Comparison of ENCODE assay signal across 8 cellular contexts in the genomic region with DNA sequence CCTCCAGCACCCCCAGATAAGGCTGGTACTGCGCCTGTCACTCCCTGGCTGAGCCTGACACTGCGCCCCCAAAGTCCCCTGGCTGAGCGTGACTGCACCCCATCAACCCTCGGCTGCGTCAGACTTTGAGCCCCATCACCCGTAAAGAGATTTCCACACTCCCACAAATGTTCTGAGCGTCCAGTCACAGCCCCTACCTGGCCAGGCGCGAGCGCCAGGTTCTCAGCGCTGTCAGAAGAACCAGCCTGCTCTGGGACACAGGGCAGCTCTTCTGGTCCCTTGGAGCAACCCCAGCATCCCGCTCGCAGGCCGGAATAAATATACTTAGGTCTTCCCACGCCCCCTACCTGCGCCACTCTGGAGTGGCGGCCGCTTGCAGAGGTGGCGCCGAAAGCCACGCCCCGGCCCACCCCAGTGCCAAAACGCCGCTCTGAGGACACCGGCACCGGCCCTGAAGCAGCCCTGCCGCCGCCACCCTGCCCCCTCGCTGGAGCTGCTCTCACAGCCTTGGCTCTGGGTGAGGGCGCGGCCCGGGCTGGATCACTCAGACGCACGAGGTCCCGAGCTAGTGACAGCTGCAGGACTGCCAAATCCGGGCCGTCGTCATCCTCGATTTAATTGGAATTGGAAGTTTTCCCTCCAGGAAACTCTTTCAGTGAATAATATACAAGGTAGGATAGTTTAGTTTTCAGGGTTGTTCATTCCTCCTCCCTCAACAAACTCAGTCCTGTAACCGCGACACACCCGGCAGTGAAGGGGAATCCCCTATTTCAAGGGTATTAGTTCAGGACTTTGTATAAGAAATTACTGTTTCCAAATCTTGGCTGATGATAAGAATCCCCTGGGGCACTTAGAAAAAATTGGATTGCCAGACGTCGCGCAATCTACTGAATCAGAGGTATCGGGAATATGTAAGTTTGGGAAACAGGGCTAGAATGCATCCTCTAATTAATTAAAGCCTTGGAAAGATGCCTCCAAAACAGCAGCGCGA. TPM values are rescaled to one million over a fixed set of nuclear protein-coding genes. Genes with fewer than 3 reads are reported as not detected.
DNase-seq lines count a peak whose midpoint lies in the region; ATAC-seq and TF ChIP-seq lines count a peak whose summit lies in the region.

No MANE protein-coding gene starts in this region.

- H3K4me1 ChIP-seq in HAP-1, result peaks cover 32% of the 10 kb centered on the region
- H3K4me1 ChIP-seq in colonic mucosa, result peaks cover under 1% of the 10 kb centered on the region
- peaks cover under 1 to 38% (median 23%) of the 10 kb centered on the region in 4 donors for H3K4me1 ChIP-seq in liver (ENCODE audit: control insufficient read depth in 4 of 4, insufficient read depth in 4 of 4, low read length in 3 of 4)

- peaks cover 34% of the 10 kb centered on the region for H3K4me1 Mint-ChIP-seq in activated CD4-positive, alpha-beta T cell treated with anti-CD3 and anti-CD28 coated beads for 36 hours

- peak; percentile 71 to 78 for TF ChIP-seq RAD21 in liver (IDR thresholded peaks at IDR 0.05)

- peaks cover 13% of the 10 kb centered on the region for H3K36me3 Mint-ChIP-seq in activated CD4-positive, alpha-beta T cell treated with anti-CD3 and anti-CD28 coated beads for 36 hours (ENCODE audit: low read depth)

- CTCF ChIA-PET in activated CD4-positive, alpha-beta T cell treated with anti-CD3 and anti-CD28 coated beads for 36 hours (lab: Charles Lee), result interaction anchor here (0.7 to 3.5 kb wide), 12 partner anchors 8 to 485 kb away, joined by 3 to 12 read pairs (median 3); a partner anchor contains a TSS

- H3K36me3 ChIP-seq in HAP-1 (replicated peaks), result no peaks in the 10 kb centered on the region
- H3K36me3 ChIP-seq in colonic mucosa, result no peaks in the 10 kb centered on the region
- H3K36me3 ChIP-seq in liver (ENCODE audit: control insufficient read depth in 4 of 4, insufficient read depth in 3 of 4, low read depth in 1 of 4, low read length in 3 of 4), result no peaks in the 10 kb centered on the region

- peak overlapping the region; percentile 84 for H3K4me3 Mint-ChIP-seq in activated CD4-positive, alpha-beta T cell treated with anti-CD3 and anti-CD28 coated beads for 36 hours

- H3K9ac ChIP-seq in colonic mucosa (ENCODE audit: low read depth in 2 of 2, low read length in 2 of 2) (peak overlapping the region; percentile 52 to 56), liver (ENCODE audit: low read depth in 1 of 2, low read length in 2 of 2) (peak overlapping the region; percentile 40 to 61)

- TF ChIP-seq CTCF in GM12864 (IDR thresholded peaks at IDR 0.05; ENCODE audit: low read depth, low read length, missing control alignments) (no peak), NB4 (IDR thresholded peaks at IDR 0.05; ENCODE audit: low read depth, low read length) (no peak), colonic mucosa (IDR thresholded peaks at IDR 0.05) (no peak), liver (IDR thresholded peaks at IDR 0.05; ENCODE audit: low read depth, low read length, missing input control) (peak; percentile 60)

- TF ChIP-seq POLR2A in NB4 (IDR thresholded peaks at IDR 0.05; ENCODE audit: extremely low read depth, insufficient read length), result no peak

- POLR2A ChIA-PET in activated CD4-positive, alpha-beta T cell treated with anti-CD3 and anti-CD28 coated beads for 36 hours (lab: Charles Lee), result interaction anchor here (1.1 to 2.7 kb wide), 2 partner anchors 12 to 49 kb away, joined by 5 to 16 read pairs; no protein-coding TSS in a partner anchor

- H3K4me3 ChIP-seq in GM12864 (ENCODE audit: low read depth, low read length) (peak overlapping the region; percentile 52), HAP-1 (peak overlapping the region; percentile 95), NB4 (ENCODE audit: low read depth, low read length) (no peak overlapping the region), colonic mucosa (peak overlapping the region; percentile 82), liver (ENCODE audit: low read depth in 1 of 3, low read length in 3 of 3) (peak overlapping the region; percentile 55 to 91 (median 66))

- no peaks in the 10 kb centered on the region for H3K27me3 ChIP-seq in HAP-1 (ENCODE audit: low read depth)
- H3K27me3 ChIP-seq in colonic mucosa, result no peaks in the 10 kb centered on the region
- no peaks in the 10 kb centered on the region for H3K27me3 ChIP-seq in liver (ENCODE audit: control insufficient read depth in 4 of 4, insufficient read depth in 4 of 4, low read length in 3 of 4)

- peak; percentile 22 for ATAC-seq in activated CD4-positive, alpha-beta T cell treated with anti-CD3 and anti-CD28 coated beads for 36 hours

- intact Hi-C loops in activated CD4-positive, alpha-beta T cell treated with anti-CD3 and anti-CD28 coated beads for 36 hours (cut with DNase I, micrococcal nuclease), result loop anchor here (1.0 to 10.0 kb wide), 10 partner anchors 14 to 1507 kb away; a partner anchor contains a TSS
- intact Hi-C loops in colonic mucosa (cut with DNase I), result loop anchor here (2.0 kb wide), 1 partner anchor 167 kb away; no protein-coding TSS in a partner anchor

- H3K9me3 Mint-ChIP-seq in activated CD4-positive, alpha-beta T cell treated with anti-CD3 and anti-CD28 coated beads for 36 hours (ENCODE audit: low read depth), result no peaks in the 10 kb centered on the region

- no peaks in the 10 kb centered on the region for H3K27me3 Mint-ChIP-seq in activated CD4-positive, alpha-beta T cell treated with anti-CD3 and anti-CD28 coated beads for 36 hours

- DNase-seq in GM12864 (ENCODE audit: low read depth) (no peak), HAP-1 (ENCODE audit: low spot score in 2 of 2) (peak; percentile 82 to 90), NB4 (ENCODE audit: low read depth) (peak; percentile 14), colonic mucosa (peak; percentile 90), Kasumi-1 (lab: John Stamatoyannopoulos, UW) (no peak)
- peak; percentile 80 for DNase-seq in activated CD4-positive, alpha-beta T cell treated with anti-CD3 and anti-CD28 coated beads for 36 hours
- peak; percentile 52 to 64 for DNase-seq in stimulated activated CD4-positive, alpha-beta T cell treated with anti-CD3 and anti-CD28 coated beads, Interleukin-4, amount 100 ng/mL, for 4 hours

- H3K27ac ChIP-seq in colonic mucosa (peak overlapping the region; percentile 98), liver (ENCODE audit: low read depth in 1 of 2, low read length in 2 of 2) (peak overlapping the region; percentile 79 to 91)

- in situ Hi-C loops in HAP-1 (cut with MboI; ENCODE audit: low sequenced_read_pairs), result no loop called here

- no peaks in the 10 kb centered on the region for H3K9me3 ChIP-seq in HAP-1
- H3K9me3 ChIP-seq in colonic mucosa, result no peaks in the 10 kb centered on the region
- no peaks in the 10 kb centered on the region for H3K9me3 ChIP-seq in liver (ENCODE audit: control insufficient read depth in 4 of 4, low read length in 3 of 4)

- peak overlapping the region; percentile 65 for H3K27ac Mint-ChIP-seq in activated CD4-positive, alpha-beta T cell treated with anti-CD3 and anti-CD28 coated beads for 36 hours

- WGBS in liver, result 8% methylated on average over 48 of the region's 48 CpGs

TF ChIP-seq in liver, 16 proteins besides CTCF, POLR2A, EP300 and RAD21 (continues in another document):
- TF ChIP-seq FOXA2 (IDR thresholded peaks at IDR 0.05) (no peak), YY1 (IDR thresholded peaks at IDR 0.05) (peak; percentile 72), FOXA1 (IDR thresholded peaks at IDR 0.05) (no peak), GABPA (IDR thresholded peaks at IDR 0.05 in 1 of 2, conservative IDR thresholded peaks at IDR 0.05 in 1 of 2) (no peak), RXRA (IDR thresholded peaks at IDR 0.05) (peak; percentile 31 to 35), TAF1 (conservative IDR thresholded peaks at IDR 0.05) (peak; percentile 67)
- TF ChIP-seq, protein P1, sequence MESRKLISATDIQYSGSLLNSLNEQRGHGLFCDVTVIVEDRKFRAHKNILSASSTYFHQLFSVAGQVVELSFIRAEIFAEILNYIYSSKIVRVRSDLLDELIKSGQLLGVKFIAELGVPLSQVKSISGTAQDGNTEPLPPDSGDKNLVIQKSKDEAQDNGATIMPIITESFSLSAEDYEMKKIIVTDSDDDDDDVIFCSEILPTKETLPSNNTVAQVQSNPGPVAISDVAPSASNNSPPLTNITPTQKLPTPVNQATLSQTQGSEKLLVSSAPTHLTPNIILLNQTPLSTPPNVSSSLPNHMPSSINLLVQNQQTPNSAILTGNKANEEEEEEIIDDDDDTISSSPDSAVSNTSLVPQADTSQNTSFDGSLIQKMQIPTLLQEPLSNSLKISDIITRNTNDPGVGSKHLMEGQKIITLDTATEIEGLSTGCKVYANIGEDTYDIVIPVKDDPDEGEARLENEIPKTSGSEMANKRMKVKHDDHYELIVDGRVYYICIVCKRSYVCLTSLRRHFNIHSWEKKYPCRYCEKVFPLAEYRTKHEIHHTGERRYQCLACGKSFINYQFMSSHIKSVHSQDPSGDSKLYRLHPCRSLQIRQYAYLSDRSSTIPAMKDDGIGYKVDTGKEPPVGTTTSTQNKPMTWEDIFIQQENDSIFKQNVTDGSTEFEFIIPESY (IDR thresholded peaks at IDR 0.05), result no peak
- TF ChIP-seq, protein P2, sequence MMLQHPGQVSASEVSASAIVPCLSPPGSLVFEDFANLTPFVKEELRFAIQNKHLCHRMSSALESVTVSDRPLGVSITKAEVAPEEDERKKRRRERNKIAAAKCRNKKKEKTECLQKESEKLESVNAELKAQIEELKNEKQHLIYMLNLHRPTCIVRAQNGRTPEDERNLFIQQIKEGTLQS (IDR thresholded peaks at IDR 0.05), result no peak

RNA-seq across cellular contexts. Expression of a gene that starts 1.2 kb away (rescaled TPM):
- 10 to 100 TPM; 34.1 to 41.0 TPM for total RNA-seq in activated CD4-positive, alpha-beta T cell treated with anti-CD3 and anti-CD28 coated beads for 36 hours
- 100 to 1,000 TPM in 1 of 2 donors, 10 to 100 TPM in 1; 72.7 to 111 TPM for total RNA-seq in colonic mucosa
- total RNA-seq in liver, result 100 to 1,000 TPM in 1 of 2 donors, 10 to 100 TPM in 1; 57.2 to 123 TPM
- 10 to 100 TPM; 18.8 to 20.0 TPM for polyA plus RNA-seq in liver

Comparison
In these comparisons a context has a peak if more than half of its experiments do, and no peak if none do; other contexts are left out.
1. DNase-seq: peak in HAP-1 (2 of 2), NB4 (single experiment), activated CD4-positive, alpha-beta T cell treated with anti-CD3 and anti-CD28 coated beads for 36 hours (single experiment), colonic mucosa (single experiment) and stimulated activated CD4-positive, alpha-beta T cell treated with anti-CD3 and anti-CD28 coated beads, Interleukin-4, amount 100 ng/mL, for 4 hours (2 of 2); none in GM12864 (single experiment) and Kasumi-1 (0 of 2).